ENCODE assay signal across 17 cellular contexts in genomic region chr3:133987933-133988484, GRCh38. TPM values are rescaled to one million over a fixed set of nuclear protein-coding genes. Genes with fewer than 3 reads are reported as not detected.
A peak's percentile ranks its signal among the peaks of the same experiment; 100 is the strongest.
DNase-seq lines count a peak whose midpoint lies in the region; ATAC-seq and TF ChIP-seq lines count a peak whose summit lies in the region.
"Had no signal": no experiment of that assay in that cellular context is flagged by ENCODE, and none has a peak within 500 bp of the region (broad histone marks: within the 10 kb centered on the region; RNA-seq: fewer than 3 reads in every experiment).

No MANE protein-coding gene starts in this region.

- no peaks in the 10 kb centered on the region for H3K9me3 Mint-ChIP-seq in nephron
- H3K9me3 Mint-ChIP-seq: HFFc6 had no signal

- no peaks in the 10 kb centered on the region for H3K36me3 Mint-ChIP-seq in nephron (ENCODE audit: low read depth)

- peaks cover 79% of the 10 kb centered on the region for H3K4me1 ChIP-seq in Loucy (ENCODE audit: insufficient read depth, low read length, poor library complexity, severe bottlenecking)
- no peaks in the 10 kb centered on the region for H3K4me1 ChIP-seq in colonic mucosa
- H3K4me1 ChIP-seq: ascending aorta had no signal

- no peak overlapping the region for H3K4me3 Mint-ChIP-seq in nephron
- H3K4me3 Mint-ChIP-seq: activated CD4-positive, alpha-beta T cell treated with anti-CD3 and anti-CD28 coated beads for 36 hours; HFFc6 had no signal

- peak overlapping the region; percentile 55 for H3K4me2 ChIP-seq in Loucy (ENCODE audit: low read depth, low read length, poor library complexity, severe bottlenecking)
- H3K4me2 ChIP-seq: smooth muscle cell had no signal

- H3F3A ChIP-seq in Loucy (ENCODE audit: low read depth), result peaks cover 17% of the 10 kb centered on the region

- peaks cover 16% of the 10 kb centered on the region for H3K27me3 Mint-ChIP-seq in nephron (ENCODE audit: low read depth)

- no peak overlapping the region for H3K27ac ChIP-seq in colonic mucosa
- H3K27ac ChIP-seq: ascending aorta had no signal

- peak overlapping the region; percentile 47 for H3K9ac ChIP-seq in Loucy (ENCODE audit: low read depth, low read length, poor library complexity, severe bottlenecking)
- no peak overlapping the region for H3K9ac ChIP-seq in colonic mucosa (ENCODE audit: low read depth in 2 of 2, low read length in 2 of 2)

- no peaks in the 10 kb centered on the region for H3K36me3 ChIP-seq in Loucy (ENCODE audit: insufficient read depth, low read length)
- no peaks in the 10 kb centered on the region for H3K36me3 ChIP-seq in colonic mucosa
- H3K36me3 ChIP-seq: ascending aorta, left lung had no signal

- intact Hi-C loops in colonic mucosa (cut with DNase I), result no loop called here

- ATAC-seq in GM18907 (IDR thresholded peaks at IDR 0.05; ENCODE audit: unreplicated experiment) (peak; percentile 54), HG02678 (IDR thresholded peaks at IDR 0.05; ENCODE audit: unreplicated experiment) (peak; percentile 42)
- ATAC-seq: activated CD4-positive, alpha-beta T cell treated with anti-CD3 and anti-CD28 coated beads for 36 hours; left lung; SK-N-SH treated with all-trans-retinoic acid at 6 μM for 48 hours had no signal

- no peaks in the 10 kb centered on the region for H4K20me1 ChIP-seq in Loucy (ENCODE audit: insufficient read depth, low read length, poor library complexity, severe bottlenecking)

- TF ChIP-seq CTCF in Loucy (conservative IDR thresholded peaks at IDR 0.05; ENCODE audit: low read length) (no peak), nephron (IDR thresholded peaks at IDR 0.05; ENCODE audit: unreplicated experiment in 3 of 3) (no peak), colonic mucosa (IDR thresholded peaks at IDR 0.05) (no peak)

- H2AFZ ChIP-seq in Loucy (ENCODE audit: low read length), result peak overlapping the region; percentile 56; the same call in 1 of the 2 replicates

- H3K9me2 ChIP-seq in Loucy (replicated peaks; ENCODE audit: low read depth, low read length), result no peaks in the 10 kb centered on the region

- H3K4me3 ChIP-seq in Loucy (ENCODE audit: low read length, poor library complexity, severe bottlenecking), result peak overlapping the region; percentile 32
- H3K4me3 ChIP-seq in colonic mucosa, result no peak overlapping the region
- H3K4me3 ChIP-seq: ascending aorta, left lung, smooth muscle cell had no signal

- H3K27ac Mint-ChIP-seq in nephron, result peak overlapping the region; percentile 37 to 76 (median 68)
- H3K27ac Mint-ChIP-seq: activated CD4-positive, alpha-beta T cell treated with anti-CD3 and anti-CD28 coated beads for 36 hours; HFFc6 had no signal

- H3K9me3 ChIP-seq in Loucy (ENCODE audit: insufficient read depth, low read depth, low read length), result no peaks in the 10 kb centered on the region
- H3K9me3 ChIP-seq in colonic mucosa, result no peaks in the 10 kb centered on the region
- H3K9me3 ChIP-seq: ascending aorta, left lung had no signal

- H3K27me3 ChIP-seq in Loucy (ENCODE audit: insufficient read depth, low read length, poor library complexity, severe bottlenecking) (no peaks in the 10 kb centered on the region), colonic mucosa (no peaks in the 10 kb centered on the region)
- H3K27me3 ChIP-seq: ascending aorta, left lung had no signal

- H3K4me1 Mint-ChIP-seq in nephron, result peaks cover 23% of the 10 kb centered on the region
- H3K4me1 Mint-ChIP-seq: activated CD4-positive, alpha-beta T cell treated with anti-CD3 and anti-CD28 coated beads for 36 hours had no signal

- no peak for DNase-seq in NCI-H2171 (lab: John Stamatoyannopoulos, UW)
- no peak for DNase-seq in colonic mucosa
- no peak for DNase-seq in NCI-H2107 treated with DMSO at 0.1 percent for 48 hours (lab: John Stamatoyannopoulos, UW; ENCODE audit: unreplicated experiment)
- no peak for DNase-seq in activated naive CD4-positive, alpha-beta T cell (lab: John Stamatoyannopoulos, UW)
- DNase-seq: activated CD4-positive, alpha-beta T cell treated with anti-CD3 and anti-CD28 coated beads for 36 hours; activated naive CD4-positive, alpha-beta T cell treated with Interleukin-2 at 50 U/mL for 16 hours; GDM1; HFFc6; left lung had no signal

- H3K79me2 ChIP-seq in Loucy (ENCODE audit: insufficient read depth, low read length), result no peaks in the 10 kb centered on the region

RNA-seq across cellular contexts. Expression of gene SLCO2A1, which starts 41.7 kb away (rescaled TPM):
- total RNA-seq in colonic mucosa, result 10 to 100 TPM; 26.3 to 34.8 TPM
- total RNA-seq: activated CD4-positive, alpha-beta T cell treated with anti-CD3 and anti-CD28 coated beads for 36 hours; myocyte had no signal
